In genomic region chr5:6745706-6746217, GRCh38 we compare ENCODE assay signal across 8 cellular contexts. TPM values are rescaled to one million over a fixed set of nuclear protein-coding genes. Genes with fewer than 3 reads are reported as not detected.
DNase-seq lines count a peak whose midpoint lies in the region; ATAC-seq and TF ChIP-seq lines count a peak whose summit lies in the region.

No MANE protein-coding gene starts in this region.

- H3K4me1 ChIP-seq in A673 (ENCODE audit: insufficient read depth, low read length, poor library complexity, severe bottlenecking) (peaks cover 15% of the 10 kb centered on the region), spleen (peaks cover 0 to 12% (median 6%) of the 10 kb centered on the region in 6 donors)

- H3K27ac Mint-ChIP-seq in HFFc6 = no peak overlapping the region
- no peak overlapping the region for H3K27ac Mint-ChIP-seq in activated naive CD4-positive, alpha-beta T cell treated with anti-CD3 and anti-CD28 coated beads, Interleukin-2, amount 50 U/mL, for 72 hours

- no TSS peak for BruUV-seq in A673 (replicated peaks; lab: Mats Ljungman, UMichigan)

- no peaks in the 10 kb centered on the region; the same call in none of the 2 replicates for H3K27me3 Mint-ChIP-seq in HFFc6 (ENCODE audit: insufficient read depth)

- intact Hi-C loops in A673 (cut with micrococcal nuclease; ENCODE audit: unreplicated experiment) (loop anchor here (1.0 to 10.0 kb wide), 3 partner anchors 112 to 1251 kb away; partner anchors contain the start of genes NSUN2 and SRD5A1), left ventricle myocardium superior (cut with micrococcal nuclease) (loop anchor here (10.0 kb wide), 1 partner anchor 131 kb away; no protein-coding TSS in a partner anchor), spleen (cut with DNase I; ENCODE audit: low total_unique reads) (loop anchor here (10.0 kb wide), 1 partner anchor 371 kb away; the partner anchor contains the start of gene MED10)

- H3K4me3 ChIP-seq in A673 (ENCODE audit: low read depth, low read length, poor library complexity, severe bottlenecking) (no peak overlapping the region), spleen (no peak overlapping the region)

- ATAC-seq in activated naive CD4-positive, alpha-beta T cell treated with anti-CD3 and anti-CD28 coated beads, Interleukin-2, amount 50 U/mL, for 72 hours = peak; percentile 56 to 70
- ATAC-seq in left ventricle myocardium superior (peak; percentile 78), HG02840 (IDR thresholded peaks at IDR 0.05; ENCODE audit: low FRiP score, unreplicated experiment) (no peak)

- peak; percentile 63 for DNase-seq in A673 (ENCODE audit: low spot score)
- DNase-seq in ELR (ENCODE audit: low read depth) = peak; percentile 71
- DNase-seq in HFFc6 = peak; percentile 45
- DNase-seq in NCI-H1694 treated with DMSO at 0.1 percent for 48 hours (lab: John Stamatoyannopoulos, UW) = peak; percentile 62
- no peak for DNase-seq in activated naive CD4-positive, alpha-beta T cell treated with anti-CD3 and anti-CD28 coated beads, Interleukin-2, amount 50 U/mL, for 72 hours (ENCODE audit: low spot score in 2 of 2)
- DNase-seq in left ventricle myocardium superior = no peak
- DNase-seq in spleen = peak; percentile 32

- no peaks in the 10 kb centered on the region for H3K9me3 Mint-ChIP-seq in HFFc6
- no peaks in the 10 kb centered on the region for H3K9me3 Mint-ChIP-seq in activated naive CD4-positive, alpha-beta T cell treated with anti-CD3 and anti-CD28 coated beads, Interleukin-2, amount 50 U/mL, for 72 hours

- H3K36me3 ChIP-seq in A673 (ENCODE audit: insufficient read depth, low read length, poor library complexity, severe bottlenecking) = peaks cover 41% of the 10 kb centered on the region
- H3K36me3 ChIP-seq in spleen = peaks cover 0 to 100% (median 61%) of the 10 kb centered on the region in 6 donors

- no peak for TF ChIP-seq POLR2A in spleen (IDR thresholded peaks at IDR 0.05)

- H3K27me3 ChIP-seq in A673 (replicated peaks; ENCODE audit: insufficient read depth, low read depth, low read length, poor library complexity) = no peaks in the 10 kb centered on the region
- H3K27me3 ChIP-seq in spleen (replicated peaks in 1 of 7) = no peaks in the 10 kb centered on the region

- CTCF ChIA-PET in A673 (lab: Charles Lee) = interaction anchor here (1.1 kb wide), 1 partner anchor 1248 kb away, joined by 4 read pairs; no protein-coding TSS in a partner anchor

- no peak overlapping the region for H3K4me3 Mint-ChIP-seq in HFFc6

- peaks cover 38% of the 10 kb centered on the region for H3K36me3 Mint-ChIP-seq in HFFc6 (ENCODE audit: low read depth)
- peaks cover 10 to 27% of the 10 kb centered on the region in 2 donors for H3K36me3 Mint-ChIP-seq in activated naive CD4-positive, alpha-beta T cell treated with anti-CD3 and anti-CD28 coated beads, Interleukin-2, amount 50 U/mL, for 72 hours

- 67 to 76% (median 71%) methylated on average over 10 of the region's 10 CpGs for WGBS in spleen, 5 donors

- H3K4me1 Mint-ChIP-seq in HFFc6 (ENCODE audit: low read depth) = peaks cover 12% of the 10 kb centered on the region

- TF ChIP-seq CTCF in A673 (conservative IDR thresholded peaks at IDR 0.05; ENCODE audit: low read depth, low read length) (peak; percentile 78), HFFc6 (IDR thresholded peaks at IDR 0.05) (peak; percentile 86), spleen (IDR thresholded peaks at IDR 0.05 in 8 of 11, conservative IDR thresholded peaks at IDR 0.05 in 3 of 11) (peak; percentile 43 to 78 (median 72))

- POLR2A ChIA-PET in A673 (lab: Charles Lee; ENCODE audit: low non-redundant PET) = no interaction called here

- H3K27ac ChIP-seq in A673 (ENCODE audit: low read depth, low read length, poor library complexity, severe bottlenecking) (no peak overlapping the region), spleen (peak overlapping the region in 1 of 8 donors; percentile 15)

- H3K9me3 ChIP-seq in A673 (ENCODE audit: low read depth, low read length, poor library complexity, severe bottlenecking) = no peaks in the 10 kb centered on the region
- no peaks in the 10 kb centered on the region for H3K9me3 ChIP-seq in spleen

RNA-seq across cellular contexts. Expression of gene TENT4A, which starts 32.5 kb away (rescaled TPM):
- total RNA-seq in A673 (2021) = 51.7 and 57.1 TPM in 2 replicates
- total RNA-seq in HFFc6 (2021; fragmentation: NEBNext Ultra II Directional; extraction: Animal tissue kit (Norgen Biotek cat#: 25700)) = 10 to 100 TPM; 19.8 to 23.8 (median 21.7) TPM
- 10 to 100 TPM; 44.2 to 44.3 TPM for total RNA-seq in activated naive CD4-positive, alpha-beta T cell treated with anti-CD3 and anti-CD28 coated beads, Interleukin-2, amount 50 U/mL, for 72 hours
- total RNA-seq in left ventricle myocardium superior = 10.7 TPM
- total RNA-seq in spleen = 10 to 100 TPM; 26.3 to 44.8 (median 37.0) TPM
- 10 to 100 TPM in 2 of 3 donors, 1 to 10 TPM in 1; 7.1 to 16.5 (median 12.9) TPM for polyA plus RNA-seq in spleen

Comparison
In these comparisons a context has a peak if more than half of its experiments do, and no peak if none do; other contexts are left out.
1. DNase-seq: peak in A673 (single experiment), ELR (single experiment), HFFc6 (single experiment), NCI-H1694 treated with DMSO at 0.1 percent for 48 hours (single experiment) and spleen (single experiment); none in activated naive CD4-positive, alpha-beta T cell treated with anti-CD3 and anti-CD28 coated beads, Interleukin-2, amount 50 U/mL, for 72 hours (0 of 2) and left ventricle myocardium superior (single experiment).
2. Peak in every context shown above with its lines, with median percentiles within 50 percentile points of each other: CTCF ChIP-seq.